ENCODE assay signal across 24 cellular contexts in the genomic region with DNA sequence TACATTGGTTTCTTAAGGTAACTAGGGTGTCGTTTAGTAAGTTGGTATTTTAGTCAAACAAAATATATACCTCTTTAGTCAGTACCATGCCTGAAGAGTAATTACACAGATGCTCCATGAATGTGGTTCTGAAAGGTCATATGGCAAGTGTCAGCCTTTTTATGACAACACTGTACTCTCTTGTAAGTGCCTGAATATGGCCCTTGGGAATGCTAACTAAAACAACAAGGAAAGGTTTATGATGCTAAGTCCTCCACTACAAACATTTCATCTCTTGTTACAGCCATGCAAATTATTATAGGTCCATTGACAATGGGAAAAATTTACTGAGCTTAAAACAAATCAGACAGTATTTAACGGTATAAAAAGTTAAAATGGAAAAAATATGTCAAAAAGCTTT. TPM values are rescaled to one million over a fixed set of nuclear protein-coding genes. Genes with fewer than 3 reads are reported as not detected.
A peak's percentile ranks its signal among the peaks of the same experiment; 100 is the strongest.
DNase-seq lines count a peak whose midpoint lies in the region; ATAC-seq and TF ChIP-seq lines count a peak whose summit lies in the region.
"Had no signal": no experiment of that assay in that cellular context is flagged by ENCODE, and none has a peak within 500 bp of the region (broad histone marks: within the 10 kb centered on the region; RNA-seq: fewer than 3 reads in every experiment).

No MANE protein-coding gene starts in this region.

- 100% methylated on average over 1 of the region's 2 CpGs for WGBS in mesenchymal stem cell

- no peak overlapping the region for H4K91ac ChIP-seq in mesenchymal stem cell (ENCODE audit: low read length)

- DNase-seq in ELR (ENCODE audit: low read depth) (peak; percentile 42), RPMI7951 (ENCODE audit: low read depth) (peak; percentile 37), mesenchymal stem cell (peak; percentile 54), GM10248 (ENCODE audit: extremely low spot score) (no peak), A172 (ENCODE audit: low spot score) (no peak)
- DNase-seq: activated CD8-positive, alpha-beta T cell treated with anti-CD3 and anti-CD28 coated beads for 36 hours; activated naive CD4-positive, alpha-beta T cell treated with anti-CD3 and anti-CD28 coated beads, Interleukin-2, amount 50 U/mL, for 16 hours; aorta; caudate nucleus; CD8-positive, alpha-beta T cell; esophagus squamous epithelium; Karpas-422; NCI-H1092; NCI-H2029; NCI-H345; NCI-H82; nephron progenitor cell; PC-9; SHP77 treated with DMSO at 0.1 percent for 48 hours had no signal

- H3K23ac ChIP-seq in mesenchymal stem cell (ENCODE audit: low read length in 2 of 2) = no peak overlapping the region

- H3K14ac ChIP-seq in mesenchymal stem cell (ENCODE audit: low read length in 2 of 2) = no peak overlapping the region

- no peak overlapping the region for H2BK12ac ChIP-seq in mesenchymal stem cell (ENCODE audit: low read length in 2 of 2)

- H3F3A ChIP-seq in Loucy (ENCODE audit: low read depth) = no peaks in the 10 kb centered on the region

- no peak overlapping the region for H2AFZ ChIP-seq in Loucy (ENCODE audit: low read length)
- H2AFZ ChIP-seq in mesenchymal stem cell (ENCODE audit: low read depth, low read length) = no peak overlapping the region
- H2AFZ ChIP-seq: PC-9 had no signal

- ATAC-seq in GM21786 (IDR thresholded peaks at IDR 0.05; ENCODE audit: unreplicated experiment) (no peak), HG02571 (IDR thresholded peaks at IDR 0.05; ENCODE audit: unreplicated experiment) (no peak)
- ATAC-seq: activated CD4-positive, CD25-positive, alpha-beta regulatory T cell treated with anti-CD3 and anti-CD28 coated beads, Interleukin-2, amount 50 U/mL, for 24 hours; activated CD8-positive, alpha-beta T cell treated with anti-CD3 and anti-CD28 coated beads for 36 hours; CD8-positive, alpha-beta T cell had no signal

- no peak overlapping the region for H3K4ac ChIP-seq in mesenchymal stem cell (ENCODE audit: low read depth in 1 of 2, low read length in 2 of 2)

- CTCF ChIA-PET in GM10248 (lab: Yijun Ruan, JAX) = interaction anchor here (0.8 to 2.1 kb wide), 5 partner anchors 10 to 941 kb away, joined by 3 to 4 read pairs (median 4); no protein-coding TSS in a partner anchor

- no peak overlapping the region for H3K9ac ChIP-seq in Loucy (ENCODE audit: low read depth, low read length, poor library complexity, severe bottlenecking)
- H3K9ac ChIP-seq in mesenchymal stem cell (ENCODE audit: low read length) = no peak overlapping the region

- no peak overlapping the region for H3K18ac ChIP-seq in mesenchymal stem cell (ENCODE audit: low read depth in 1 of 2, low read length in 2 of 2)

- H3K27ac ChIP-seq in mesenchymal stem cell (ENCODE audit: low read length, poor library complexity, severe bottlenecking) = no peak overlapping the region
- H3K27ac ChIP-seq: esophagus squamous epithelium, PC-9, skin epidermis had no signal

- H3K36me3 ChIP-seq in Loucy (ENCODE audit: insufficient read depth, low read length) (no peaks in the 10 kb centered on the region), mesenchymal stem cell (ENCODE audit: control insufficient read depth in 1 of 2, insufficient read depth in 2 of 2, low read depth in 1 of 2, low read length in 2 of 2) (no peaks in the 10 kb centered on the region)
- H3K36me3 ChIP-seq: esophagus squamous epithelium had no signal

- H3K79me1 ChIP-seq in mesenchymal stem cell (replicated peaks; ENCODE audit: low read length, poor library complexity, severe bottlenecking) = peaks cover 5% of the 10 kb centered on the region

- H3K9me2 ChIP-seq in Loucy (replicated peaks; ENCODE audit: low read depth, low read length) = no peaks in the 10 kb centered on the region

- no peak overlapping the region for H2BK120ac ChIP-seq in mesenchymal stem cell (ENCODE audit: low read depth, low read length)

- no peak overlapping the region for H4K8ac ChIP-seq in mesenchymal stem cell (ENCODE audit: low read length)

- H2BK15ac ChIP-seq in mesenchymal stem cell (ENCODE audit: low read depth, poor library complexity, severe bottlenecking) = no peak overlapping the region

- no peak for TF ChIP-seq CTCF in Loucy (conservative IDR thresholded peaks at IDR 0.05; ENCODE audit: low read length)
- TF ChIP-seq CTCF in GM10248 (IDR thresholded peaks at IDR 0.05; ENCODE audit: control extremely low read depth, extremely low read depth, low read depth, missing control alignments) = no peak

- H3K27me3 ChIP-seq in Loucy (ENCODE audit: insufficient read depth, low read length, poor library complexity, severe bottlenecking) (no peaks in the 10 kb centered on the region), mesenchymal stem cell (ENCODE audit: control insufficient read depth in 1 of 2, insufficient read depth in 1 of 2, low read length in 2 of 2) (peaks cover 0 to 6% of the 10 kb centered on the region in 2 experiments)

- peaks cover 18% of the 10 kb centered on the region; the same call in 1 of the 2 replicates for H3K79me2 ChIP-seq in Loucy (ENCODE audit: insufficient read depth, low read length)

- H3K9me3 ChIP-seq in Loucy (ENCODE audit: insufficient read depth, low read depth, low read length) = no peaks in the 10 kb centered on the region
- H3K9me3 ChIP-seq in mesenchymal stem cell (ENCODE audit: control insufficient read depth, low read length) = no peaks in the 10 kb centered on the region
- H3K9me3 ChIP-seq: esophagus squamous epithelium had no signal

- H2BK5ac ChIP-seq in mesenchymal stem cell (ENCODE audit: low read depth, low read length, poor library complexity, severe bottlenecking) = no peak overlapping the region

- H3K4me1 ChIP-seq in Loucy (ENCODE audit: insufficient read depth, low read length, poor library complexity, severe bottlenecking) = peaks cover 34% of the 10 kb centered on the region
- H3K4me1 ChIP-seq in mesenchymal stem cell (ENCODE audit: control insufficient read depth, insufficient read depth, low read depth, low read length) = peaks cover 9% of the 10 kb centered on the region

- POLR2A ChIA-PET in GM10248 (lab: Yijun Ruan, JAX) = no interaction called here

- H4K20me1 ChIP-seq in Loucy (ENCODE audit: insufficient read depth, low read length, poor library complexity, severe bottlenecking) = no peaks in the 10 kb centered on the region

- peak overlapping the region; percentile 16 for H3K4me2 ChIP-seq in Loucy (ENCODE audit: low read depth, low read length, poor library complexity, severe bottlenecking)
- H3K4me2 ChIP-seq in mesenchymal stem cell (ENCODE audit: low read length, poor library complexity, severe bottlenecking) = no peak overlapping the region
- H3K4me2 ChIP-seq: PC-9 had no signal

- H3K4me3 ChIP-seq in Loucy (ENCODE audit: low read length, poor library complexity, severe bottlenecking) (no peak overlapping the region), mesenchymal stem cell (ENCODE audit: insufficient read depth in 1 of 2, low read depth in 1 of 2, low read length in 2 of 2) (no peak overlapping the region)
- H3K4me3 ChIP-seq: esophagus squamous epithelium, PC-9, skin epidermis had no signal

- H2AK5ac ChIP-seq in mesenchymal stem cell (ENCODE audit: low read length, severe bottlenecking) = no peak overlapping the region

RNA-seq across cellular contexts. Expression of gene SUPT3H, which starts 39.0 kb away (rescaled TPM):
- 7.7 and 9.7 TPM in 2 replicates for total RNA-seq in RPMI7951 (2014; rRNA removed; shearing (Covaris generic))
- polyA plus RNA-seq in mesenchymal stem cell (2013, experiment 1 of 2) = 12.2 TPM
- polyA plus RNA-seq in mesenchymal stem cell (2013, experiment 2 of 2) = 11.4 TPM
- total RNA-seq in A172 (2014; rRNA removed; shearing (Covaris generic)) = 5.3 and 8.2 TPM in 2 replicates

Comparison
In these comparisons a context has a peak if more than half of its experiments do, and no peak if none do; other contexts are left out.
1. DNase-seq: peak in ELR (single experiment), RPMI7951 (single experiment) and mesenchymal stem cell (single experiment); none in GM10248 (single experiment) and A172 (single experiment).